ENCODE assay signal across 1 cellular context in the genomic region with DNA sequence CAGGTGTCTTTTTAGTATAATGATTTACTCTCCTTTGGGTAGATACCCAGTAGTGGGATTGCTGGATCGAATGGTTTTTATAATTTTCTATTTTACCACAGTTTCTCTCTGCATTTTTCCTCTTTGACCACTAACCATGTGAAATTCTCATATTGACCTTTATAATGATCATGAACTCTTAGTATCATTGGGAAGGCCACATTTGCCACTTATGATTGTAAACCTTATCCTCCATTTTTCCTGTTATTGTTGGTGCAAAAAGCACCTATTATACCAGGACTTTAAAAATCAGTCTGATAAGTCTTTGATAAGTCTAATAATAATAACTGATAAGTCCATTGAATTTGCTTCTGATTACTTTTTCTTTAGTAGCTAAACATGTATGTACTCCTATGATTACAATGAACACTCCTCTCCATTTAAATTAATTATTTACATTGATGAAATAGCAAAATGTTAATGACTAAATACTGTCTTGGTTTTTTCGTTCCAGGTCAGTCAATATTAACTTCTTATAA.
A peak's percentile ranks its signal among the peaks of the same experiment; 100 is the strongest.
TF ChIP-seq lines count a peak whose summit lies in the region.

No MANE protein-coding gene starts in this region.

TF ChIP-seq in HCT116, 20 proteins besides CTCF, POLR2A, EP300 and RAD21:
- TF ChIP-seq EGR1 (IDR thresholded peaks at IDR 0.05; ENCODE audit: low read depth) (no peak), POLR2AphosphoS5 (IDR thresholded peaks at IDR 0.05; ENCODE audit: low read depth, low read length) (peak; percentile 2; the same call in 1 of the 2 replicates)
